8 cellular contexts compared by ENCODE assay signal in genomic region chr17:79607941-79608728, GRCh38. TPM values are rescaled to one million over a fixed set of nuclear protein-coding genes. Genes with fewer than 3 reads are reported as not detected.
DNase-seq lines count a peak whose midpoint lies in the region; ATAC-seq, FAIRE-seq and TF ChIP-seq lines count a peak whose summit lies in the region.

No MANE protein-coding gene starts in this region.

- peaks cover 39% of the 10 kb centered on the region for H3K27me3 Mint-ChIP-seq in activated T-cell treated with anti-CD3 and anti-CD28 coated beads, Interleukin-2, amount 50 U/mL, for 72 hours (ENCODE audit: low read depth)
- H3K27me3 Mint-ChIP-seq in activated T-helper 17 cell treated with anti-CD3 and anti-CD28 coated beads, Interleukin-2, amount 50 U/mL, for 72 hours = peaks cover 25% of the 10 kb centered on the region

- H3K9me3 ChIP-seq in A549 (no peaks in the 10 kb centered on the region), keratinocyte (ENCODE audit: control insufficient read depth, low read depth, low read length) (no peaks in the 10 kb centered on the region)

- no peaks in the 10 kb centered on the region for H3K4me1 Mint-ChIP-seq in activated T-cell treated with anti-CD3 and anti-CD28 coated beads, Interleukin-2, amount 50 U/mL, for 72 hours (ENCODE audit: low read depth)
- no peaks in the 10 kb centered on the region for H3K4me1 Mint-ChIP-seq in activated T-helper 17 cell treated with anti-CD3 and anti-CD28 coated beads, Interleukin-2, amount 50 U/mL, for 72 hours

- no peaks in the 10 kb centered on the region for H3K79me2 ChIP-seq in keratinocyte (ENCODE audit: control insufficient read depth, insufficient read depth, low read length)

- FAIRE-seq in A549 (lab: Jason Lieb, UNC) (no peak), keratinocyte (lab: Jason Lieb, UNC) (no peak)

- TF ChIP-seq CTCF in A549 (IDR thresholded peaks at IDR 0.05) (no peak), GM20000 (IDR thresholded peaks at IDR 0.05; ENCODE audit: extremely low read depth, missing control alignments) (no peak), keratinocyte (optimal IDR thresholded peaks at IDR 0.05 in 1 of 3, IDR thresholded peaks at IDR 0.05 in 1 of 3, conservative IDR thresholded peaks at IDR 0.05 in 1 of 3; ENCODE audit: extremely low read depth in 1 of 3, insufficient read depth in 2 of 3, low read length in 3 of 3) (peak in 2 of 3 experiments; percentile 5 to 13)

- dilution Hi-C loops in keratinocyte (cut with MboI; ENCODE audit: extremely low pct_ligation_motif_present, low sequenced_read_pairs) = no loop called here

- H3K36me3 ChIP-seq in keratinocyte (ENCODE audit: control insufficient read depth in 2 of 2, extremely low read depth in 1 of 2, insufficient read depth in 2 of 2, low read length in 2 of 2) = no peaks in the 10 kb centered on the region

- WGBS in A549 (ENCODE audit: missing lambda C conversion rate) = 86% methylated on average over 39 of the region's 39 CpGs

- no peak for TF ChIP-seq EP300 in A549 (IDR thresholded peaks at IDR 0.05)

- CTCF ChIA-PET in A549 (lab: Yijun Ruan, JAX) = no interaction called here

- H3K4me3 ChIP-seq in A549 (no peak overlapping the region), keratinocyte (ENCODE audit: control insufficient read depth in 2 of 3, extremely low read depth in 1 of 3, insufficient read depth in 2 of 3, low read depth in 1 of 3, low read length in 3 of 3) (no peak overlapping the region)

- no peaks in the 10 kb centered on the region for H3K9me3 Mint-ChIP-seq in activated T-cell treated with anti-CD3 and anti-CD28 coated beads, Interleukin-2, amount 50 U/mL, for 72 hours
- no peaks in the 10 kb centered on the region for H3K9me3 Mint-ChIP-seq in activated T-helper 17 cell treated with anti-CD3 and anti-CD28 coated beads, Interleukin-2, amount 50 U/mL, for 72 hours

- peaks cover 40% of the 10 kb centered on the region for H3K4me1 ChIP-seq in A549
- no peaks in the 10 kb centered on the region for H3K4me1 ChIP-seq in keratinocyte (ENCODE audit: control insufficient read depth, extremely low read depth, insufficient read depth, low read length)

- no peak overlapping the region for H3K27ac ChIP-seq in A549
- no peak overlapping the region for H3K27ac ChIP-seq in keratinocyte (ENCODE audit: control insufficient read depth, insufficient read depth, low read length)

- H3K9ac ChIP-seq in keratinocyte (ENCODE audit: control insufficient read depth, extremely low read depth, insufficient read depth, low read length) = no peak overlapping the region

- DNase-seq in A549 (ENCODE audit: low read depth in 1 of 2, low spot score in 1 of 2) (peak in 1 of 2 experiments; percentile 27), GM20000 (ENCODE audit: low spot score) (peak; percentile 47), keratinocyte (ENCODE audit: low read depth, low spot score) (no peak), SK-N-DZ (ENCODE audit: low spot score) (no peak)
- peak; percentile 3 to 7 for DNase-seq in activated T-cell treated with anti-CD3 and anti-CD28 coated beads, Interleukin-2, amount 50 U/mL, for 72 hours

- H3K27me3 ChIP-seq in keratinocyte (ENCODE audit: control insufficient read depth, extremely low read depth, insufficient read depth, low read length) = peaks cover 68% of the 10 kb centered on the region

- no peaks in the 10 kb centered on the region for H4K20me1 ChIP-seq in keratinocyte (ENCODE audit: control insufficient read depth, extremely low read depth, insufficient read depth, low read length)

- H3K4me2 ChIP-seq in A549 (peak overlapping the region; percentile 92; the same call in 1 of the 3 replicates), keratinocyte (ENCODE audit: control insufficient read depth, extremely low read depth, insufficient read depth, low read depth, low read length) (no peak overlapping the region)

- no peak for TF ChIP-seq RAD21 in A549 (conservative IDR thresholded peaks at IDR 0.05 in 1 of 2, IDR thresholded peaks at IDR 0.05 in 1 of 2)

- no peak overlapping the region for H3K27ac Mint-ChIP-seq in activated T-cell treated with anti-CD3 and anti-CD28 coated beads, Interleukin-2, amount 50 U/mL, for 72 hours
- no peak overlapping the region for H3K27ac Mint-ChIP-seq in activated T-helper 17 cell treated with anti-CD3 and anti-CD28 coated beads, Interleukin-2, amount 50 U/mL, for 72 hours

- TF ChIP-seq POLR2A in A549 (IDR thresholded peaks at IDR 0.05; ENCODE audit: low read length) = no peak

- no peak overlapping the region for H3K4me3 Mint-ChIP-seq in activated T-cell treated with anti-CD3 and anti-CD28 coated beads, Interleukin-2, amount 50 U/mL, for 72 hours
- H3K4me3 Mint-ChIP-seq in activated T-helper 17 cell treated with anti-CD3 and anti-CD28 coated beads, Interleukin-2, amount 50 U/mL, for 72 hours = no peak overlapping the region

- H3K36me3 Mint-ChIP-seq in activated T-cell treated with anti-CD3 and anti-CD28 coated beads, Interleukin-2, amount 50 U/mL, for 72 hours (ENCODE audit: insufficient read depth in 2 of 2) = no peaks in the 10 kb centered on the region
- H3K36me3 Mint-ChIP-seq in activated T-helper 17 cell treated with anti-CD3 and anti-CD28 coated beads, Interleukin-2, amount 50 U/mL, for 72 hours (ENCODE audit: low read depth) = no peaks in the 10 kb centered on the region

- POLR2A ChIA-PET in A549 (lab: Yijun Ruan, JAX) = no interaction called here

- ATAC-seq in A549 = peak in 1 of 2 experiments; percentile 8; a peak in 3 of 6 replicates
- ATAC-seq in activated T-cell treated with anti-CD3 and anti-CD28 coated beads, Interleukin-2, amount 50 U/mL, for 72 hours (replicated peaks in 1 of 2) = peak; percentile 35 to 51
- ATAC-seq in activated T-helper 17 cell treated with anti-CD3 and anti-CD28 coated beads, Interleukin-2, amount 50 U/mL, for 72 hours (replicated peaks) = no peak
- ATAC-seq in HG03097 (IDR thresholded peaks at IDR 0.05; ENCODE audit: low FRiP score, unreplicated experiment) = no peak
- ATAC-seq in GM18502 (IDR thresholded peaks at IDR 0.05; ENCODE audit: poor library complexity, unreplicated experiment) = no peak

- H2AFZ ChIP-seq in keratinocyte (ENCODE audit: control insufficient read depth, low read length) = no peak overlapping the region

- H3K9me1 ChIP-seq in keratinocyte (ENCODE audit: control insufficient read depth, extremely low read depth, insufficient read depth, low read length) = no peaks in the 10 kb centered on the region

TF ChIP-seq in A549, 52 proteins besides CTCF, POLR2A, EP300 and RAD21 (continues in another document):
- TF ChIP-seq RFX5 (IDR thresholded peaks at IDR 0.05) (no peak), ZNF302 (CRISPR knock-in tag; IDR thresholded peaks at IDR 0.05) (no peak), ZFP36 (IDR thresholded peaks at IDR 0.05; ENCODE audit: borderline replicate concordance, partially characterized antibody) (no peak), E2F6 (IDR thresholded peaks at IDR 0.05; ENCODE audit: borderline replicate concordance, low read depth) (no peak), CBX2 (IDR thresholded peaks at IDR 0.05; ENCODE audit: borderline replicate concordance, low read depth) (no peak), PBX3 (IDR thresholded peaks at IDR 0.05) (no peak), EHF (CRISPR knock-in tag; IDR thresholded peaks at IDR 0.05) (no peak), EHMT2 (IDR thresholded peaks at IDR 0.05; ENCODE audit: low read depth) (0 out of 2 replicates have a peak, but pooled peaks have one; percentile 28), NR3C1 (IDR thresholded peaks at IDR 0.05) (no peak), CEBPB (IDR thresholded peaks at IDR 0.05) (no peak), RNF2 (IDR thresholded peaks at IDR 0.05; ENCODE audit: borderline replicate concordance, low read depth) (no peak), ZSCAN20 (CRISPR knock-in tag; IDR thresholded peaks at IDR 0.05) (no peak)

RNA-seq across cellular contexts. Expression of gene RBFOX3, which starts 2.7 kb away (rescaled TPM):
- 3.3 and 6.7 TPM in 2 replicates for polyA plus RNA-seq in A549 (2011; rRNA removed)
- polyA plus RNA-seq in A549 (2012; cell fraction: cytosol; rRNA removed) = 1.3 and 1.6 TPM in 2 replicates
- 3.6 and 4.5 TPM in 2 replicates for polyA plus RNA-seq in A549 (2012; cell fraction: nucleus; rRNA removed)
- 2.6 to 3.4 TPM (median 3.1 TPM) in 3 replicates for polyA plus RNA-seq in A549 (2017; fragmentation: RNase III; extraction: RNeasy Plus Mini Kit Qiagen cat#74134 plus additional on column Dnase treatment)
- polyA minus RNA-seq in A549 (2011; rRNA and poly(A)+ RNA removed) = 6.7 and 9.9 TPM in 2 replicates
- under 1 TPM in 1 of 2 donors, not detected in 1; 0.26 TPM for total RNA-seq in activated T-cell treated with anti-CD3 and anti-CD28 coated beads, Interleukin-2, amount 50 U/mL, for 72 hours
- not detected in 3 replicates for polyA plus RNA-seq in keratinocyte
- polyA plus RNA-seq in keratinocyte (2011; ENCODE audit: low read depth) = not detected
- not detected in 2 replicates for polyA plus RNA-seq in keratinocyte (2011; cell fraction: cytosol; rRNA removed)
- polyA plus RNA-seq in keratinocyte (2011; cell fraction: nucleus; rRNA removed) = not detected in 2 replicates
- 0.34 TPM in 1 of 2 replicates, not detected in the other for polyA plus RNA-seq in keratinocyte (2012; ENCODE audit: low replicate concordance)
- polyA minus RNA-seq in keratinocyte = not detected in 3 replicates
- not detected for polyA minus RNA-seq in keratinocyte (2011; cell fraction: cytosol; rRNA and poly(A)+ RNA removed)
- not detected in 2 replicates for polyA minus RNA-seq in keratinocyte (2011; cell fraction: nucleus; rRNA and poly(A)+ RNA removed)
- total RNA-seq in activated T-helper 17 cell treated with anti-CD3 and anti-CD28 coated beads, Interleukin-2, amount 50 U/mL, for 72 hours = not detected
- polyA plus RNA-seq in SK-N-DZ (2014; cell fraction: cytosol; rRNA removed) = 0.24 TPM in 1 of 2 replicates, not detected in the other
- polyA plus RNA-seq in SK-N-DZ (2014; cell fraction: nucleus; rRNA removed) = not detected in 2 replicates

Comparison
In these comparisons a context has a peak if more than half of its experiments do, and no peak if none do; other contexts are left out.
1. ATAC-seq: peak in activated T-cell treated with anti-CD3 and anti-CD28 coated beads, Interleukin-2, amount 50 U/mL, for 72 hours (2 of 2); none in activated T-helper 17 cell treated with anti-CD3 and anti-CD28 coated beads, Interleukin-2, amount 50 U/mL, for 72 hours (single experiment), HG03097 (single experiment) and GM18502 (single experiment).
2. DNase-seq: peak in GM20000 (single experiment) and activated T-cell treated with anti-CD3 and anti-CD28 coated beads, Interleukin-2, amount 50 U/mL, for 72 hours (2 of 2); none in keratinocyte (single experiment) and SK-N-DZ (single experiment).
3. CTCF ChIP-seq: peak in keratinocyte (2 of 3); none in A549 (single experiment) and GM20000 (single experiment).